In genomic region chr1:218377143-218377660, GRCh38 we compare ENCODE assay signal across 8 cellular contexts. TPM values are rescaled to one million over a fixed set of nuclear protein-coding genes. Genes with fewer than 3 reads are reported as not detected.
DNase-seq lines count a peak whose midpoint lies in the region; ATAC-seq, FAIRE-seq and TF ChIP-seq lines count a peak whose summit lies in the region.

No MANE protein-coding gene starts in this region.

- DNase-seq in CD1c-positive myeloid dendritic cell (ENCODE audit: extremely low spot score) = peak; percentile 24
- DNase-seq in IMR-90 = peak; percentile 99
- peak; percentile 59 to 76 for DNase-seq in activated CD4-positive, alpha-beta T cell treated with anti-CD3 and anti-CD28 coated beads, Interleukin-2, amount 50 U/mL, for 48 hours
- DNase-seq in fibroblast of the conjunctiva (ENCODE audit: low read depth) = peak; percentile 86
- peak; percentile 4 to 12 for DNase-seq in stimulated activated CD8-positive, alpha-beta memory T cell treated with anti-CD3 and anti-CD28 coated beads, Interleukin-2, amount 100 ng/mL, for 1 hour (ENCODE audit: low read depth in 2 of 2)
- DNase-seq in HEK293T (ENCODE audit: extremely low spot score) = no peak
- no peak for DNase-seq in small intestine

- H3K9me3 ChIP-seq in IMR-90 (ENCODE audit: control insufficient read depth, insufficient read depth, low read length) = no peaks in the 10 kb centered on the region
- no peaks in the 10 kb centered on the region for H3K9me3 ChIP-seq in small intestine (ENCODE audit: control insufficient read depth, low read depth)

- FAIRE-seq in small intestine (lab: Jason Lieb, UNC) = no peak

- in situ Hi-C loops in IMR-90 (cut with MboI; ENCODE audit: low sequenced_read_pairs) = no loop called here

- peak overlapping the region; percentile 85 for H3K4ac ChIP-seq in IMR-90 (ENCODE audit: low read depth, low read length)

- no peak overlapping the region; the same call in 1 of the 2 replicates for H3K9ac ChIP-seq in IMR-90 (ENCODE audit: low read depth, low read length)

- ATAC-seq in GM21529 (IDR thresholded peaks at IDR 0.05; ENCODE audit: unreplicated experiment) = peak; percentile 76
- peak; percentile 83 for ATAC-seq in IMR-90 (ENCODE audit: low read depth)

- H3K4me1 ChIP-seq in IMR-90 (ENCODE audit: control insufficient read depth, insufficient read depth, low read length) (peaks cover 15% of the 10 kb centered on the region), small intestine (ENCODE audit: control insufficient read depth in 2 of 2, insufficient read depth in 1 of 2, low read depth in 1 of 2, low read length in 1 of 2) (no peaks in the 10 kb centered on the region)

- no peak overlapping the region for H2AK9ac ChIP-seq in IMR-90 (replicated peaks; ENCODE audit: low read depth, low read length, poor library complexity)

- H2BK120ac ChIP-seq in IMR-90 (ENCODE audit: low read depth, low read length) = peak overlapping the region; percentile 84

- H4K20me1 ChIP-seq in IMR-90 (ENCODE audit: insufficient read depth, low read length) = no peaks in the 10 kb centered on the region; the same call in 1 of the 2 replicates

- 0 out of 2 replicates have a peak overlapping the region, but pooled peaks have one; percentile 19 for H4K5ac ChIP-seq in IMR-90 (ENCODE audit: low read depth, low read length)

- intact Hi-C loops in IMR-90 (cut with micrococcal nuclease) = loop anchor here (5.0 kb wide), 1 partner anchor 100 kb away; no protein-coding TSS in a partner anchor

- H3K18ac ChIP-seq in IMR-90 (ENCODE audit: low read depth, low read length) = peak overlapping the region; percentile 38

- H3K4me2 ChIP-seq in IMR-90 (ENCODE audit: low read depth, low read length) = peak overlapping the region; percentile 71

- H3K36me3 ChIP-seq in IMR-90 (ENCODE audit: control insufficient read depth, insufficient read depth, low read length) = no peaks in the 10 kb centered on the region; the same call in 1 of the 2 replicates
- H3K36me3 ChIP-seq in small intestine (ENCODE audit: control insufficient read depth in 2 of 2, insufficient read depth in 2 of 2, low read length in 2 of 2) = no peaks in the 10 kb centered on the region

- peaks cover 3% of the 10 kb centered on the region for H3K9me1 ChIP-seq in IMR-90 (ENCODE audit: insufficient read depth, low read length)

- peak overlapping the region; percentile 82 for H2BK5ac ChIP-seq in IMR-90 (ENCODE audit: low read depth, low read length, poor library complexity, severe bottlenecking)

- H3K27ac ChIP-seq in IMR-90 (ENCODE audit: insufficient read depth, low read length) (peak overlapping the region; percentile 65), small intestine (ENCODE audit: low read depth in 1 of 2, low read length in 1 of 2) (no peak overlapping the region)

- peak overlapping the region; percentile 49; the same call in 1 of the 2 replicates for H4K91ac ChIP-seq in IMR-90 (ENCODE audit: insufficient read depth, low read depth, low read length)

- H3K23ac ChIP-seq in IMR-90 (ENCODE audit: low read depth, low read length) = no peak overlapping the region

- no CpG with 5 or more reads among the region's 4 CpGs for WGBS in IMR-90 (ENCODE audit: extremely low coverage in 2 of 2, insufficient read length in 1 of 2), 2 experiments
- WGBS in small intestine, 3 donors = 46 to 55% (median 55%) methylated on average over 4 of the region's 4 CpGs

- H2BK15ac ChIP-seq in IMR-90 (ENCODE audit: low read depth, low read length) = no peak overlapping the region; the same call in 1 of the 3 replicates

- CTCF ChIA-PET in IMR-90 (lab: Yijun Ruan, JAX) = interaction anchor here (0.7 kb wide), 1 partner anchor 13 kb away, joined by 4 read pairs; no protein-coding TSS in a partner anchor
- CTCF ChIA-PET in HEK293T (lab: Yijun Ruan, JAX) = no interaction called here

- POLR2A ChIA-PET in IMR-90 (lab: Charles Lee; ENCODE audit: unreplicated experiment) = interaction anchor here (0.9 kb wide), 1 partner anchor 32 kb away, joined by 3 read pairs; no protein-coding TSS in a partner anchor
- POLR2A ChIA-PET in HEK293T (lab: Yijun Ruan, JAX) = no interaction called here

- no peaks in the 10 kb centered on the region for H3K27me3 ChIP-seq in IMR-90 (ENCODE audit: control insufficient read depth, insufficient read depth, low read length)
- no peaks in the 10 kb centered on the region for H3K27me3 ChIP-seq in small intestine (ENCODE audit: control insufficient read depth in 2 of 2, insufficient read depth in 2 of 2, low read length in 2 of 2)

- H4K8ac ChIP-seq in IMR-90 (ENCODE audit: low read depth in 2 of 2, low read length in 2 of 2) = peak overlapping the region in 1 of 2 experiments; percentile 50; a peak in 2 of 4 replicates

- H3K14ac ChIP-seq in IMR-90 (replicated peaks; ENCODE audit: low read depth, low read length) = no peak overlapping the region; the same call in none of the 2 replicates

- no peak overlapping the region for H3K56ac ChIP-seq in IMR-90 (ENCODE audit: extremely low read depth, insufficient read depth, low read length)

- dilution Hi-C loops in IMR-90 (cut with HindIII; ENCODE audit: low sequenced_read_pairs, unreplicated experiment) = no loop called here

- peak overlapping the region; percentile 4 for H2AFZ ChIP-seq in IMR-90 (replicated peaks; ENCODE audit: low read length, poor library complexity)

- no peak for TF ChIP-seq CTCF in IMR-90 (conservative IDR thresholded peaks at IDR 0.05; ENCODE audit: low read depth, low read length)

- TF ChIP-seq POLR2A in IMR-90 (IDR thresholded peaks at IDR 0.05; ENCODE audit: low read depth, low read length) = no peak

- no peak overlapping the region for H3K4me3 ChIP-seq in IMR-90 (ENCODE audit: insufficient read depth, low read depth, low read length)
- no peak overlapping the region for H3K4me3 ChIP-seq in small intestine (ENCODE audit: low read depth in 1 of 2, low read length in 2 of 2)

- TF ChIP-seq RAD21 in IMR-90 (IDR thresholded peaks at IDR 0.05; ENCODE audit: low read length) = 0 out of 2 replicates have a peak, but pooled peaks have one; percentile 13

- H2AK5ac ChIP-seq in IMR-90 (ENCODE audit: low read depth, low read length) = peak overlapping the region; percentile 46; the same call in 1 of the 2 replicates

- peaks cover 3 to 4% of the 10 kb centered on the region in 2 experiments; a peak in 2 of 4 replicates for H3K79me1 ChIP-seq in IMR-90 (ENCODE audit: low read depth in 1 of 2, low read length in 2 of 2)

- BruUV-seq in IMR-90 (replicated peaks; lab: Mats Ljungman, UMichigan) = no TSS peak

- H2BK20ac ChIP-seq in IMR-90 (ENCODE audit: low read depth, low read length) = peak overlapping the region; percentile 82

TF ChIP-seq in IMR-90, 13 proteins besides CTCF, POLR2A, EP300 and RAD21 (continues in another document):
- TF ChIP-seq RFX5 (IDR thresholded peaks at IDR 0.05; ENCODE audit: low read depth, low read length) (no peak), CHD1 (IDR thresholded peaks at IDR 0.05; ENCODE audit: low read depth, low read length) (no peak), BHLHE40 (IDR thresholded peaks at IDR 0.05; ENCODE audit: low read depth, low read length) (peak; percentile 72), RCOR1 (IDR thresholded peaks at IDR 0.05; ENCODE audit: insufficient replicate concordance, low read length) (peak; percentile 34), MAFK (IDR thresholded peaks at IDR 0.05; ENCODE audit: low read depth, low read length) (peak; percentile 90), MXI1 (IDR thresholded peaks at IDR 0.05; ENCODE audit: borderline replicate concordance, low read depth, low read length) (0 out of 2 replicates have a peak, but pooled peaks have one; percentile 22), MAZ (IDR thresholded peaks at IDR 0.05; ENCODE audit: borderline replicate concordance, low read depth, low read length) (peak; percentile 79), ELK1 (IDR thresholded peaks at IDR 0.05; ENCODE audit: borderline replicate concordance, low read depth, low read length) (no peak), NFE2L2 (IDR thresholded peaks at IDR 0.05; ENCODE audit: low read depth, low read length) (no peak)

TF ChIP-seq in HEK293T, 16 proteins besides CTCF, POLR2A, EP300 and RAD21:
- TF ChIP-seq HDGF (IDR thresholded peaks at IDR 0.05; ENCODE audit: borderline replicate concordance) (no peak), ZNF384 (IDR thresholded peaks at IDR 0.05) (no peak), L3MBTL2 (conservative IDR thresholded peaks at IDR 0.05) (no peak), ELF4 (IDR thresholded peaks at IDR 0.05) (no peak), FOXA1 (IDR thresholded peaks at IDR 0.05) (no peak), LEF1 (IDR thresholded peaks at IDR 0.05; ENCODE audit: borderline replicate concordance) (no peak), FOXM1 (IDR thresholded peaks at IDR 0.05; ENCODE audit: borderline replicate concordance) (no peak), FOXK2 (IDR thresholded peaks at IDR 0.05) (no peak), ARNT (IDR thresholded peaks at IDR 0.05) (no peak), BHLHE40 (IDR thresholded peaks at IDR 0.05; ENCODE audit: borderline replicate concordance) (no peak), TARDBP (IDR thresholded peaks at IDR 0.05) (no peak), SUZ12 (IDR thresholded peaks at IDR 0.05) (no peak), CTBP1 (IDR thresholded peaks at IDR 0.05; ENCODE audit: borderline replicate concordance) (no peak)
- TF ChIP-seq, protein P1, sequence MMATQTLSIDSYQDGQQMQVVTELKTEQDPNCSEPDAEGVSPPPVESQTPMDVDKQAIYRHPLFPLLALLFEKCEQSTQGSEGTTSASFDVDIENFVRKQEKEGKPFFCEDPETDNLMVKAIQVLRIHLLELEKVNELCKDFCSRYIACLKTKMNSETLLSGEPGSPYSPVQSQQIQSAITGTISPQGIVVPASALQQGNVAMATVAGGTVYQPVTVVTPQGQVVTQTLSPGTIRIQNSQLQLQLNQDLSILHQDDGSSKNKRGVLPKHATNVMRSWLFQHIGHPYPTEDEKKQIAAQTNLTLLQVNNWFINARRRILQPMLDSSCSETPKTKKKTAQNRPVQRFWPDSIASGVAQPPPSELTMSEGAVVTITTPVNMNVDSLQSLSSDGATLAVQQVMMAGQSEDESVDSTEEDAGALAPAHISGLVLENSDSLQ (IDR thresholded peaks at IDR 0.05) = no peak

RNA-seq across cellular contexts. Expression of gene TGFB2, which starts 32.1 kb away (rescaled TPM):
- 3.8 and 5.3 TPM in 2 replicates for total RNA-seq in IMR-90 (2012; rRNA removed)
- polyA plus RNA-seq in IMR-90 (2012; rRNA removed) (2.3 and 3.7 TPM in 2 replicates), small intestine (under 1 TPM in 2 of 3 donors, not detected in 1; 0.49 to 0.81 TPM)
- polyA plus RNA-seq in IMR-90 (2012; cell fraction: cytosol; rRNA removed) = 0.87 and 1.2 TPM in 2 replicates
- 0.58 and 2.9 TPM in 2 replicates for polyA plus RNA-seq in IMR-90 (2012; cell fraction: nucleus; rRNA removed; ENCODE audit: low replicate concordance)

Comparison
In these comparisons a context has a peak if more than half of its experiments do, and no peak if none do; other contexts are left out.
1. DNase-seq: peak in CD1c-positive myeloid dendritic cell (single experiment), IMR-90 (single experiment), activated CD4-positive, alpha-beta T cell treated with anti-CD3 and anti-CD28 coated beads, Interleukin-2, amount 50 U/mL, for 48 hours (2 of 2), fibroblast of the conjunctiva (single experiment) and stimulated activated CD8-positive, alpha-beta memory T cell treated with anti-CD3 and anti-CD28 coated beads, Interleukin-2, amount 100 ng/mL, for 1 hour (2 of 2); none in HEK293T (single experiment) and small intestine (single experiment).